In the genomic region with DNA sequence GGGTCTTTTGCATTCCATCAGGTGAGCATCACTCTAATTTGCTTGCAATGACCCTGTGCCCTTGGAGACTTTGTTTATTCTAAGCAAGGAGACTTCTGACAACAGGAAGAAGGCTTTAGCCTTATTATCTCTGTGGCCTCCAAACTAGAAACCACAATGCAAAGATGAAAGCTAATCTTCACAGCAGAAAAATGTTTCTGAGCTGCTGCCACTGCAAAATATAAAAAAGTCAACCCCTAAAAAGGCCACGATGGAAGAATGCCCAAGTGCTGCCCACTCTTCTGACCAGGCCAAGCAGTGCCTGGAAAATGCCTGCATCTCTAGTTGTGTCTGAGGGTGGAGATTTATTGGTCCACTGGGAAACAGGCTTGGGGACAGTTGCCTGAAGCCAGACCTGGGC, we compare ENCODE assay signal across 22 cellular contexts.
A peak's percentile ranks its signal among the peaks of the same experiment; 100 is the strongest.
DNase-seq lines count a peak whose midpoint lies in the region; ATAC-seq, FAIRE-seq and TF ChIP-seq lines count a peak whose summit lies in the region.
"Had no signal": no experiment of that assay in that cellular context is flagged by ENCODE, and none has a peak within 500 bp of the region (broad histone marks: within the 10 kb centered on the region; RNA-seq: fewer than 3 reads in every experiment).

No MANE protein-coding gene starts in this region.

- H3K36me3 Mint-ChIP-seq in naive thymus-derived CD8-positive, alpha-beta T cell = no peaks in the 10 kb centered on the region
- H3K36me3 Mint-ChIP-seq: CD4-positive, CD25-positive, alpha-beta regulatory T cell had no signal

- no peak for TF ChIP-seq RAD21 in HepG2 (CRISPR knock-in tag; IDR thresholded peaks at IDR 0.05)

- no peaks in the 10 kb centered on the region for H3K4me1 Mint-ChIP-seq in naive thymus-derived CD8-positive, alpha-beta T cell
- H3K4me1 Mint-ChIP-seq: CD4-positive, CD25-positive, alpha-beta regulatory T cell had no signal

- H3K79me2 ChIP-seq in MM.1S (ENCODE audit: low read length) (no peaks in the 10 kb centered on the region), smooth muscle cell (ENCODE audit: low read depth) (no peaks in the 10 kb centered on the region), HepG2 (ENCODE audit: insufficient read depth, low read length) (no peaks in the 10 kb centered on the region)

- H3K36me3 ChIP-seq in BLaER1 (no peaks in the 10 kb centered on the region), MM.1S (replicated peaks; ENCODE audit: insufficient read depth, low read length) (no peaks in the 10 kb centered on the region), bronchial epithelial cell (ENCODE audit: control insufficient read depth, insufficient read depth, low read length) (no peaks in the 10 kb centered on the region), smooth muscle cell (ENCODE audit: low read depth) (no peaks in the 10 kb centered on the region), HepG2 (replicated peaks in 1 of 2; ENCODE audit: control insufficient read depth in 1 of 2, insufficient read depth in 2 of 2, low read length in 2 of 2) (no peaks in the 10 kb centered on the region)

- H3K4me2 ChIP-seq in BLaER1 (peak overlapping the region; percentile 49), MM.1S (ENCODE audit: low read depth, low read length) (peak overlapping the region; percentile 24), smooth muscle cell (peak overlapping the region; percentile 64), HepG2 (ENCODE audit: low read depth, low read length) (no peak overlapping the region)

- no peaks in the 10 kb centered on the region for H3K9me2 ChIP-seq in MM.1S (replicated peaks; ENCODE audit: insufficient read depth, low read length)

- WGBS in smooth muscle cell (ENCODE audit: low lambda C conversion rate) = 13% methylated on average over 1 of the region's 1 CpG
- WGBS in HepG2 (ENCODE audit: low lambda C conversion rate) = 10% methylated on average over 1 of the region's 1 CpG

- POLR2A ChIA-PET in HepG2 (lab: Yijun Ruan, JAX) = no interaction called here
- POLR2A ChIA-PET in naive thymus-derived CD8-positive, alpha-beta T cell (lab: Charles Lee) = no interaction called here

- H3K9ac ChIP-seq in BLaER1 (no peak overlapping the region), MM.1S (ENCODE audit: low read length) (no peak overlapping the region), smooth muscle cell (ENCODE audit: low read depth) (no peak overlapping the region), HepG2 (ENCODE audit: insufficient read depth, low read depth, low read length) (no peak overlapping the region)

- DNase-seq in MM.1S (peak; percentile 76), bronchial epithelial cell (ENCODE audit: low read depth) (no peak), smooth muscle cell (lab: John Stamatoyannopoulos, UW; ENCODE audit: unreplicated experiment) (no peak), HepG2 (ENCODE audit: low spot score) (no peak), NCI-H82 (lab: John Stamatoyannopoulos, UW) (no peak)
- no peak for DNase-seq in naive thymus-derived CD8-positive, alpha-beta T cell
- DNase-seq: CD4-positive, CD25-positive, alpha-beta regulatory T cell; GOT3; NCI-H1105 treated with DMSO at 0.1 percent for 48 hours; NCI-H1930; NCI-H2171 treated with DMSO at 0.1 percent for 48 hours; NCI-H510A treated with DMSO at 0.1 percent for 48 hours; SIG-M5; SW 1271 had no signal

- H3K27me3 Mint-ChIP-seq in naive thymus-derived CD8-positive, alpha-beta T cell = peaks cover 2 to 15% (median 2%) of the 10 kb centered on the region in 5 donors
- H3K27me3 Mint-ChIP-seq: CD4-positive, CD25-positive, alpha-beta regulatory T cell had no signal

- intact Hi-C loops in HepG2 (cut with micrococcal nuclease; ENCODE audit: unreplicated experiment) = no loop called here

- no TSS peak for BruUV-seq in HepG2 (replicated peaks; lab: Mats Ljungman, UMichigan)

- H3K4me1 ChIP-seq in BLaER1 = peaks cover 20% of the 10 kb centered on the region
- H3K4me1 ChIP-seq in MM.1S (ENCODE audit: low read length) = peaks cover 25% of the 10 kb centered on the region
- H3K4me1 ChIP-seq in smooth muscle cell (ENCODE audit: low read depth) = peaks cover 8% of the 10 kb centered on the region
- H3K4me1 ChIP-seq in HepG2 (ENCODE audit: insufficient read depth, low read length) = no peaks in the 10 kb centered on the region

- ATAC-seq in HepG2 (no peak), GM18873 (IDR thresholded peaks at IDR 0.05; ENCODE audit: low FRiP score, unreplicated experiment) (no peak)
- no peak for ATAC-seq in naive thymus-derived CD8-positive, alpha-beta T cell

- peaks cover 0 to 11% (median 0%) of the 10 kb centered on the region in 9 donors for H3K9me3 Mint-ChIP-seq in naive thymus-derived CD8-positive, alpha-beta T cell

- no peak overlapping the region for H3K4me3 ChIP-seq in BLaER1
- H3K4me3 ChIP-seq in MM.1S (ENCODE audit: low read length) = no peak overlapping the region
- H3K4me3 ChIP-seq in bronchial epithelial cell (ENCODE audit: low read depth, low read length) = no peak overlapping the region
- no peak overlapping the region for H3K4me3 ChIP-seq in smooth muscle cell
- H3K4me3 ChIP-seq in HepG2 (replicated peaks in 1 of 3; ENCODE audit: insufficient read depth in 1 of 3, low read depth in 2 of 3, low read length in 3 of 3) = no peak overlapping the region

- no peaks in the 10 kb centered on the region for H3K9me3 ChIP-seq in BLaER1
- H3K9me3 ChIP-seq in MM.1S (replicated peaks; ENCODE audit: insufficient read depth, low read length) = no peaks in the 10 kb centered on the region
- no peaks in the 10 kb centered on the region for H3K9me3 ChIP-seq in smooth muscle cell (replicated peaks; ENCODE audit: low read depth)
- H3K9me3 ChIP-seq in HepG2 (ENCODE audit: low read length) = no peaks in the 10 kb centered on the region

- H3K27me3 ChIP-seq in BLaER1 (no peaks in the 10 kb centered on the region), MM.1S (replicated peaks; ENCODE audit: insufficient read depth, low read length) (no peaks in the 10 kb centered on the region), bronchial epithelial cell (ENCODE audit: control insufficient read depth, insufficient read depth, low read length) (no peaks in the 10 kb centered on the region), smooth muscle cell (ENCODE audit: low read depth) (no peaks in the 10 kb centered on the region), HepG2 (ENCODE audit: control insufficient read depth in 1 of 2, insufficient read depth in 2 of 2, low read length in 2 of 2) (no peaks in the 10 kb centered on the region)

- in situ Hi-C loops in HepG2 (cut with HindIII; ENCODE audit: extremely low pct_ligation_motif_present, low pct_unique_long_range_greater_than_20kb) = no loop called here

- no peak overlapping the region for H3K27ac Mint-ChIP-seq in naive thymus-derived CD8-positive, alpha-beta T cell
- H3K27ac Mint-ChIP-seq: CD4-positive, CD25-positive, alpha-beta regulatory T cell had no signal

- TF ChIP-seq CTCF in MM.1S (IDR thresholded peaks at IDR 0.05; ENCODE audit: low read length) (no peak), bronchial epithelial cell (IDR thresholded peaks at IDR 0.05; ENCODE audit: insufficient read depth, low read length, severe bottlenecking) (no peak), smooth muscle cell (IDR thresholded peaks at IDR 0.05; ENCODE audit: borderline replicate concordance, insufficient read depth, poor library complexity, severe bottlenecking) (no peak), HepG2 (CRISPR knock-in tag; IDR thresholded peaks at IDR 0.05) (no peak)

- CTCF ChIA-PET in HepG2 (lab: Yijun Ruan, JAX; ENCODE audit: low intra/inter-chr PET ratio, low total read pairs) = no interaction called here

- TF ChIP-seq POLR2A in HepG2 (IDR thresholded peaks at IDR 0.05; ENCODE audit: insufficient read depth in 1 of 2, low read depth in 2 of 2, low read length in 2 of 2) = no peak

- no peak overlapping the region for H3K27ac ChIP-seq in BLaER1
- H3K27ac ChIP-seq in MM.1S (ENCODE audit: low read length) = peak overlapping the region; percentile 52; the same call in 1 of the 2 replicates
- H3K27ac ChIP-seq in smooth muscle cell (ENCODE audit: low read depth) = peak overlapping the region; percentile 47
- H3K27ac ChIP-seq in HepG2 (ENCODE audit: extremely low read length, insufficient read depth, low read length) = no peak overlapping the region

- FAIRE-seq in bronchial epithelial cell (lab: Jason Lieb, UNC) (peak; percentile 28), HepG2 (lab: Jason Lieb, UNC) (no peak)
- FAIRE-seq: A204.1, G401.6, GM12891, GM19239, HTR-8/SVneo, RCC 7860 had no signal

- peaks cover 3% of the 10 kb centered on the region; the same call in 1 of the 2 replicates for H3F3A ChIP-seq in MM.1S (ENCODE audit: insufficient read depth, low read length)
- peaks cover 6% of the 10 kb centered on the region for H3F3A ChIP-seq in smooth muscle cell (ENCODE audit: low read depth)

- no peak overlapping the region for H3K4me3 Mint-ChIP-seq in naive thymus-derived CD8-positive, alpha-beta T cell
- H3K4me3 Mint-ChIP-seq: CD4-positive, CD25-positive, alpha-beta regulatory T cell had no signal

- TF ChIP-seq EP300 in HepG2 (IDR thresholded peaks at IDR 0.05; ENCODE audit: low read depth in 2 of 2, low read length in 2 of 2) (no peak), HepG2 (CRISPR knock-in tag; IDR thresholded peaks at IDR 0.05; ENCODE audit: borderline replicate concordance) (no peak)

- no peak overlapping the region for H2AFZ ChIP-seq in MM.1S (ENCODE audit: low read length)
- H2AFZ ChIP-seq in smooth muscle cell (ENCODE audit: low read depth) = no peak overlapping the region
- H2AFZ ChIP-seq in HepG2 (ENCODE audit: low read length) = no peak overlapping the region

- H4K20me1 ChIP-seq in BLaER1 = no peaks in the 10 kb centered on the region
- H4K20me1 ChIP-seq in MM.1S (ENCODE audit: insufficient read depth, low read length) = no peaks in the 10 kb centered on the region
- no peaks in the 10 kb centered on the region for H4K20me1 ChIP-seq in smooth muscle cell (ENCODE audit: low read depth)
- no peaks in the 10 kb centered on the region for H4K20me1 ChIP-seq in HepG2 (ENCODE audit: insufficient read depth, low read length)

TF ChIP-seq in HepG2, 621 proteins besides CTCF, POLR2A, EP300 and RAD21 (continues in another document):
- no peak for TF ChIP-seq KDM5B (CRISPR knock-in tag; IDR thresholded peaks at IDR 0.05; ENCODE audit: borderline replicate concordance)

Comparison
In these comparisons a context has a peak if more than half of its experiments do, and no peak if none do; other contexts are left out.
1. H3K27ac ChIP-seq: peak in MM.1S (single experiment) and smooth muscle cell (single experiment); none in BLaER1 (single experiment) and HepG2 (single experiment).